ENCODE assay signal across 31 cellular contexts in the genomic region with DNA sequence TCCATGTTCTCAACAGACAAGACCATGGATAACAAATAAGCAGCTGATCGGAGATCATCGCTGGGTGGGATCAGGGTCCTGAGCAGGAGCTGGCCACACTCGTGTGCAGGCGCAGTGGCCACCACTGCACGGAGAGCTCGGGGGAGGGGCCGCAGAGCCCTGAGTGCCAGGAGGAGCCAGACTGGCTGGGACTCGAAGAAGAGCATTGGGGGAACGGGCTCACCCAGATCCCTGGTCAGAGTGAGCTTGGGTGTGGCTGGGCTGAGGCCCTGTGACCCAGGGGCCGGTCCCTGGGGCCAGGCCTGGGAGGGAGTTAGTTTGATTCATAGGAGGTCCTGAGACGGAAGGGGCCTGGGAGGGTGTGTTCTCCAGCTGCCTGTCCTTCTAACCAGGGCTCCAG.
"Had no signal": no experiment of that assay in that cellular context is flagged by ENCODE, and none has a peak within 500 bp of the region (broad histone marks: within the 10 kb centered on the region; RNA-seq: fewer than 3 reads in every experiment).

No MANE protein-coding gene starts in this region.

- H3K27me3 ChIP-seq: brain microvascular endothelial cell, dorsolateral prefrontal cortex, esophagus muscularis mucosa, foreskin keratinocyte, gastroesophageal sphincter had no signal

- H3K9me3 ChIP-seq: esophagus muscularis mucosa had no signal

- H3K4me3 ChIP-seq: coronary artery, dorsolateral prefrontal cortex, esophagus muscularis mucosa, gastroesophageal sphincter had no signal

- H3K27ac Mint-ChIP-seq: activated B cell treated with CpG ODN at 0.5 μM for 24 hours; activated naive CD8-positive, alpha-beta T cell; activated T-cell treated with anti-CD3 and anti-CD28 coated beads, Interleukin-2, amount 50 U/mL, for 24 hours; activated T-cell treated with anti-CD3 and anti-CD28 coated beads, Interleukin-2, amount 50 U/mL, for 72 hours; dendritic cell treated with granulocyte-macrophage colony-stimulating factor and Interleukin-4, amounts not matched to agents 40 ng/mL and 50 ng/mL, for 4 days; endodermal cell; T-cell; T-helper 1 cell treated with Interleukin-12 subunit alpha and Interleukin-12 subunit beta and Interleukin-4 antibody, amounts not matched to agents 30 μg/mL and 1 μg/mL, for 36 hours; T-helper 2 cell treated with Interferon-gamma antibody and Interleukin-4, amounts not matched to agents 5 μg/mL and 100 μg/mL, for 36 hours had no signal

- H3K27me3 Mint-ChIP-seq: activated B cell treated with CpG ODN at 0.5 μM for 24 hours; activated naive CD8-positive, alpha-beta T cell; activated T-cell treated with anti-CD3 and anti-CD28 coated beads, Interleukin-2, amount 50 U/mL, for 24 hours; central memory CD8-positive, alpha-beta T cell; dendritic cell treated with granulocyte-macrophage colony-stimulating factor and Interleukin-4, amounts not matched to agents 40 ng/mL and 50 ng/mL, for 4 days; T-cell had no signal

- H3K4me1 Mint-ChIP-seq: activated B cell treated with CpG ODN at 0.5 μM for 24 hours, endodermal cell had no signal

- H3K27ac ChIP-seq: brain microvascular endothelial cell, coronary artery, dorsolateral prefrontal cortex, esophagus muscularis mucosa, foreskin keratinocyte, gastroesophageal sphincter, WERI-Rb-1 had no signal

- H3K36me3 ChIP-seq: brain microvascular endothelial cell had no signal

- ATAC-seq: activated T-cell treated with anti-CD3 and anti-CD28 coated beads, Interleukin-2, amount 50 U/mL, for 72 hours; foreskin keratinocyte; gastroesophageal sphincter; T-cell had no signal

- DNase-seq: activated B cell treated with CpG ODN at 0.5 μM for 24 hours; activated CD4-positive, alpha-beta T cell treated with anti-CD3 and anti-CD28 coated beads for 48 hours; activated CD4-positive, alpha-beta T cell treated with anti-CD3 and anti-CD28 coated beads, Interleukin-2, amount 50 U/mL, for 1 hour; activated CD4-positive, alpha-beta T cell treated with anti-CD3 and anti-CD28 coated beads, Interleukin-2, amount 50 U/mL, for 48 hours; activated CD8-positive, alpha-beta memory T cell treated with anti-CD3 and anti-CD28 coated beads, Interleukin-2, amount 50 U/mL, for 48 hours; activated gamma-delta T cell treated with Interleukin-2 at 50 U/mL for 16 hours; activated naive CD4-positive, alpha-beta T cell treated with anti-CD3 and anti-CD28 coated beads, Interleukin-2, amount 50 U/mL, for 16 hours; activated naive CD4-positive, alpha-beta T cell treated with Interleukin-2 at 50 U/mL for 16 hours; activated T-cell treated with anti-CD3 and anti-CD28 coated beads for 4 hours; activated T-cell treated with anti-CD3 and anti-CD28 coated beads, Interleukin-2, amount 50 U/mL, for 24 hours; activated T-cell treated with anti-CD3 and anti-CD28 coated beads, Interleukin-2, amount 50 U/mL, for 72 hours; amniotic stem cell; anterior cingulate cortex; brain microvascular endothelial cell; dorsolateral prefrontal cortex; effector memory CD4-positive, alpha-beta T cell; endodermal cell; erythroblast; foreskin keratinocyte; SW 1271; T-cell; T1000; WERI-Rb-1 had no signal

- H3K4me3 Mint-ChIP-seq: activated B cell treated with CpG ODN at 0.5 μM for 24 hours; activated naive CD8-positive, alpha-beta T cell; activated T-cell treated with anti-CD3 and anti-CD28 coated beads, Interleukin-2, amount 50 U/mL, for 24 hours; activated T-cell treated with anti-CD3 and anti-CD28 coated beads, Interleukin-2, amount 50 U/mL, for 72 hours; central memory CD8-positive, alpha-beta T cell; dendritic cell treated with granulocyte-macrophage colony-stimulating factor and Interleukin-4, amounts not matched to agents 40 ng/mL and 50 ng/mL, for 4 days; endodermal cell; T-cell; T-helper 1 cell treated with Interleukin-12 subunit alpha and Interleukin-12 subunit beta and Interleukin-4 antibody, amounts not matched to agents 30 μg/mL and 1 μg/mL, for 36 hours; T-helper 2 cell treated with Interferon-gamma antibody and Interleukin-4, amounts not matched to agents 5 μg/mL and 100 μg/mL, for 36 hours had no signal

- H3K4me1 ChIP-seq: foreskin keratinocyte, gastroesophageal sphincter had no signal
